Comparison of ENCODE assay signal across 9 cellular contexts in the genomic region with DNA sequence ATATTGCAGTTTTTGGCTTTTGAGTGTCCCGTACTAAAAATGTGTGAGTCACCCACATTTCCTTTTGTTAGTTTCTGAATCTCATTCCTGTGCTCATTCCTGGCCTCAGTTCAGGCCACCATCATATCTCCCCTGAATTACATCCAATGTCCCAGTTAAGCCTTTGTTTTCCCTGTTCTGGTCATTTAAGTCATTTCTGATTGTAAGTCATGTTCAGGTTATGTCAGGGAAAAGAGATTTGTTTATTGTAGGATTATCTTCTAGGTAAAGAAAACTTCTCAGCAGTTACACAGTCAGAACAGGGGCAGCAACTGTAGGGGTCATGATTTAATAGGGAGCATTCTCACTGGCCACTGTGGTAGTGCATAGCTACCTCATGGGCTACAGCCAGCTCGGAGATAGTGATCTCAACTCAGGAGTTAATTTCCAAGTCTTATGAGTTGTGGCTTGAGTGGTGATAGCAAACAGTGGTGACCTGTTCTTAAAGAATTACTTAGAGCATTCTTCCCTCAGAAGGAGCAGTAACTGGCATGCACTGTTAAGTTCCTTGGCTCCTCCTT.
DNase-seq lines count a peak whose midpoint lies in the region; ATAC-seq, FAIRE-seq and TF ChIP-seq lines count a peak whose summit lies in the region.
"Had no signal": no experiment of that assay in that cellular context is flagged by ENCODE, and none has a peak within 500 bp of the region (broad histone marks: within the 10 kb centered on the region; RNA-seq: fewer than 3 reads in every experiment).

No MANE protein-coding gene starts in this region.

- no peaks in the 10 kb centered on the region for H3K9me3 Mint-ChIP-seq in stimulated activated effector memory CD8-positive, alpha-beta T cell treated with anti-CD3 and anti-CD28 coated beads, Interleukin-12 subunit alpha, Interleukin-12 subunit beta, amount 100 ng/mL, for 72 hours

- peaks cover 44% of the 10 kb centered on the region for H3K4me1 Mint-ChIP-seq in stimulated activated effector memory CD8-positive, alpha-beta T cell treated with anti-CD3 and anti-CD28 coated beads, Interleukin-12 subunit alpha, Interleukin-12 subunit beta, amount 100 ng/mL, for 72 hours

- ATAC-seq in stimulated activated effector memory CD8-positive, alpha-beta T cell treated with anti-CD3 and anti-CD28 coated beads, Interleukin-12 subunit alpha, Interleukin-12 subunit beta, amount 100 ng/mL, for 72 hours = no peak
- ATAC-seq in HG03460 (IDR thresholded peaks at IDR 0.05; ENCODE audit: unreplicated experiment) = no peak

- TF ChIP-seq CTCF in fibroblast of pulmonary artery (IDR thresholded peaks at IDR 0.05; ENCODE audit: low read length, missing control alignments) = no peak

- H3K4me3 ChIP-seq in fibroblast of pulmonary artery (replicated peaks; ENCODE audit: low read depth, low read length) = no peak overlapping the region

- H3K27ac Mint-ChIP-seq in stimulated activated effector memory CD8-positive, alpha-beta T cell treated with anti-CD3 and anti-CD28 coated beads, Interleukin-12 subunit alpha, Interleukin-12 subunit beta, amount 100 ng/mL, for 72 hours = peak overlapping the region; percentile 13

- no peak for DNase-seq in GM19239 (ENCODE audit: insufficient read length, low spot score)
- DNase-seq in SW 1271 (lab: John Stamatoyannopoulos, UW) = peak; percentile 82 to 93
- peak; percentile 91 for DNase-seq in fibroblast of pulmonary artery (ENCODE audit: low read depth)
- no peak for DNase-seq in stimulated activated effector memory CD8-positive, alpha-beta T cell treated with anti-CD3 and anti-CD28 coated beads, Interleukin-12 subunit alpha, Interleukin-12 subunit beta, amount 100 ng/mL, for 72 hours (ENCODE audit: low spot score in 2 of 2)
- DNase-seq in NCI-H2107 (lab: John Stamatoyannopoulos, UW) = no peak
- no peak for DNase-seq in activated CD4-positive, alpha-beta T cell treated with anti-CD3 and anti-CD28 coated beads, Interleukin-2, amount 50 U/mL, for 4 hours
- DNase-seq in activated CD4-positive, alpha-beta T cell treated with anti-CD3 and anti-CD28 coated beads, Interleukin-2, amount 50 U/mL, for 48 hours = no peak
- DNase-seq: stimulated activated CD4-positive, alpha-beta T cell treated with anti-CD3 and anti-CD28 coated beads, Interleukin-1b, Interleukin-23, amount 100 ng/mL, for 48 hours had no signal

- FAIRE-seq in GM19239 (lab: Jason Lieb, UNC) = peak; percentile 58

- H3K4me3 Mint-ChIP-seq in stimulated activated effector memory CD8-positive, alpha-beta T cell treated with anti-CD3 and anti-CD28 coated beads, Interleukin-12 subunit alpha, Interleukin-12 subunit beta, amount 100 ng/mL, for 72 hours = no peak overlapping the region

- H3K36me3 Mint-ChIP-seq in stimulated activated effector memory CD8-positive, alpha-beta T cell treated with anti-CD3 and anti-CD28 coated beads, Interleukin-12 subunit alpha, Interleukin-12 subunit beta, amount 100 ng/mL, for 72 hours = peaks cover 100% of the 10 kb centered on the region

Comparison
In these comparisons a context has a peak if more than half of its experiments do, and no peak if none do; other contexts are left out.
1. DNase-seq: peak in SW 1271 (2 of 2) and fibroblast of pulmonary artery (single experiment); none in GM19239 (single experiment), stimulated activated effector memory CD8-positive, alpha-beta T cell treated with anti-CD3 and anti-CD28 coated beads, Interleukin-12 subunit alpha, Interleukin-12 subunit beta, amount 100 ng/mL, for 72 hours (0 of 2), NCI-H2107 (single experiment), activated CD4-positive, alpha-beta T cell treated with anti-CD3 and anti-CD28 coated beads, Interleukin-2, amount 50 U/mL, for 4 hours (0 of 2) and activated CD4-positive, alpha-beta T cell treated with anti-CD3 and anti-CD28 coated beads, Interleukin-2, amount 50 U/mL, for 48 hours (0 of 2).